17 cellular contexts compared by ENCODE assay signal in the genomic region with DNA sequence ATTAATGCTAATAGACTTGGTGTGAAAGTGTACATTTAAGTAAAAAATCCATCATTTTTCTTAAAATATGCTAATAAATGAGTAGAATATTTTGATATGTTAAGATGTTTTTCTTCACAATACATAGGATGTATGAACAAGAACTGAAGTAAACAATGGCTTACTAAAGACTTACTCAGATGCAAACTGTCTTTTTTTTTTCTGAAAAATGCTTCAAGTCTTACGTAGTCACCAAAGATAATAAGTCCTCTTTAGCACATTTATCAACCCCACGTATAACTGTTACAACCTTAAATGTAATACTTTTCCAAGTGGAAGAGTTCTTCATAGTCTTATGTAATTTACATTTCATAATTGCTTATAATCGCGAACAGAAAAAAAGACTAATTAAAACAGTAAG.
"Had no signal": no experiment of that assay in that cellular context is flagged by ENCODE, and none has a peak within 500 bp of the region (broad histone marks: within the 10 kb centered on the region; RNA-seq: fewer than 3 reads in every experiment).

No MANE protein-coding gene starts in this region.

- ATAC-seq: left lung; naive thymus-derived CD8-positive, alpha-beta T cell; stimulated activated memory B cell treated with anti-CD40 and anti-IgM and Interleukin-4, amounts not matched to agents 10 μg/mL and 1 μg/mL and 100 μg/mL, for 72 hours had no signal

- H3K9me3 ChIP-seq: left lung, neutrophil, thyroid gland had no signal

- H3K9me3 Mint-ChIP-seq: activated B cell treated with CpG ODN at 0.5 μM for 24 hours; activated CD4-positive, alpha-beta T cell treated with anti-CD3 and anti-CD28 coated beads, Interleukin-2, amount 10 ng/mL, durations not matched to agents 7 days and 5 days; activated naive CD8-positive, alpha-beta T cell treated with anti-CD3 and anti-CD28 coated beads for 36 hours; memory B cell; naive thymus-derived CD8-positive, alpha-beta T cell; stimulated activated memory B cell treated with anti-CD40 and anti-IgM and Interleukin-4, amounts not matched to agents 10 μg/mL and 1 μg/mL and 100 μg/mL, for 72 hours had no signal

- H2AFZ ChIP-seq: hepatocyte had no signal

- DNase-seq: activated B cell treated with CpG ODN at 0.5 μM for 24 hours; activated CD4-positive, alpha-beta T cell treated with anti-CD3 and anti-CD28 coated beads, Interleukin-2, amount 10 ng/mL, durations not matched to agents 7 days and 5 days; activated CD8-positive, alpha-beta memory T cell treated with anti-CD3 and anti-CD28 coated beads for 24 hours; activated naive CD8-positive, alpha-beta T cell treated with anti-CD3 and anti-CD28 coated beads for 36 hours; brain microvascular endothelial cell; effector CD8-positive, alpha-beta T cell; kidney; left lung; naive thymus-derived CD8-positive, alpha-beta T cell; posterior cingulate gyrus; stimulated activated CD4-positive, alpha-beta T cell treated with anti-CD3 and anti-CD28 coated beads, Interleukin-2, amount 100 ng/mL, for 48 hours; thyroid gland had no signal

- H3K27me3 ChIP-seq: brain microvascular endothelial cell, hepatocyte, left lung, neutrophil, thyroid gland had no signal

- H3K36me3 ChIP-seq: left lung, neutrophil, thyroid gland had no signal

- FAIRE-seq: endothelial cell of umbilical vein, kidney had no signal

- H3K4me2 ChIP-seq: hepatocyte had no signal

- H3K27me3 Mint-ChIP-seq: activated B cell treated with CpG ODN at 0.5 μM for 24 hours; activated CD4-positive, alpha-beta T cell treated with anti-CD3 and anti-CD28 coated beads, Interleukin-2, amount 10 ng/mL, durations not matched to agents 7 days and 5 days; activated naive CD8-positive, alpha-beta T cell treated with anti-CD3 and anti-CD28 coated beads for 36 hours; memory B cell; naive thymus-derived CD8-positive, alpha-beta T cell; stimulated activated memory B cell treated with anti-CD40 and anti-IgM and Interleukin-4, amounts not matched to agents 10 μg/mL and 1 μg/mL and 100 μg/mL, for 72 hours had no signal

- H3K27ac Mint-ChIP-seq: activated B cell treated with CpG ODN at 0.5 μM for 24 hours; activated CD4-positive, alpha-beta T cell treated with anti-CD3 and anti-CD28 coated beads, Interleukin-2, amount 10 ng/mL, durations not matched to agents 7 days and 5 days; activated naive CD8-positive, alpha-beta T cell treated with anti-CD3 and anti-CD28 coated beads for 36 hours; memory B cell; stimulated activated memory B cell treated with anti-CD40 and anti-IgM and Interleukin-4, amounts not matched to agents 10 μg/mL and 1 μg/mL and 100 μg/mL, for 72 hours had no signal

- H3K4me3 ChIP-seq: hepatocyte, left lung, thyroid gland had no signal

- H3K27ac ChIP-seq: brain microvascular endothelial cell, hepatocyte, left lung, neutrophil, thyroid gland had no signal

- H3K4me3 Mint-ChIP-seq: activated B cell treated with CpG ODN at 0.5 μM for 24 hours; activated CD4-positive, alpha-beta T cell treated with anti-CD3 and anti-CD28 coated beads, Interleukin-2, amount 10 ng/mL, durations not matched to agents 7 days and 5 days; activated naive CD8-positive, alpha-beta T cell treated with anti-CD3 and anti-CD28 coated beads for 36 hours; memory B cell; naive thymus-derived CD8-positive, alpha-beta T cell; stimulated activated memory B cell treated with anti-CD40 and anti-IgM and Interleukin-4, amounts not matched to agents 10 μg/mL and 1 μg/mL and 100 μg/mL, for 72 hours had no signal
